In genomic region chr20:20334489-20334888, GRCh38 we compare ENCODE assay signal across 15 cellular contexts. TPM values are rescaled to one million over a fixed set of nuclear protein-coding genes. Genes with fewer than 3 reads are reported as not detected.
DNase-seq lines count a peak whose midpoint lies in the region; ATAC-seq, FAIRE-seq and TF ChIP-seq lines count a peak whose summit lies in the region.
"Had no signal": no experiment of that assay in that cellular context is flagged by ENCODE, and none has a peak within 500 bp of the region (broad histone marks: within the 10 kb centered on the region; RNA-seq: fewer than 3 reads in every experiment).

No MANE protein-coding gene starts in this region.

- ATAC-seq in HG03039 (IDR thresholded peaks at IDR 0.05; ENCODE audit: unreplicated experiment), result peak; percentile 93

- no peaks in the 10 kb centered on the region for H3K36me3 ChIP-seq in kidney (ENCODE audit: control insufficient read depth in 1 of 2, insufficient read depth in 2 of 2, low read length in 2 of 2)

- intact Hi-C loops in activated T-helper 1 cell treated with anti-CD3 and anti-CD28 coated beads, Interleukin-12 subunit alpha, Interleukin-12 subunit beta, Interleukin-2, Interleukin-4 antibody, amounts not matched to agents 30 ng/mL and 10 ng/mL and 1 ng/mL, durations not matched to agents 14 hours and 24 hours and 36 hours (cut with micrococcal nuclease), result no loop called here
- intact Hi-C loops in activated CD4-positive, alpha-beta T cell treated with anti-CD3 and anti-CD28 coated beads, Interleukin-2, amount 10 ng/mL, durations not matched to agents 24 days and 14 days (cut with micrococcal nuclease), result no loop called here
- intact Hi-C loops in kidney (cut with DNase I), result no loop called here

- H3K9me3 Mint-ChIP-seq in activated T-helper 1 cell treated with anti-CD3 and anti-CD28 coated beads, Interleukin-12 subunit alpha, Interleukin-12 subunit beta, Interleukin-2, Interleukin-4 antibody, amounts not matched to agents 30 ng/mL and 10 ng/mL and 1 ng/mL, durations not matched to agents 14 hours and 24 hours and 36 hours, result peaks cover 4% of the 10 kb centered on the region
- peaks cover 8% of the 10 kb centered on the region for H3K9me3 Mint-ChIP-seq in activated CD4-positive, alpha-beta T cell treated with anti-CD3 and anti-CD28 coated beads, Interleukin-2, amount 10 ng/mL, durations not matched to agents 24 days and 14 days

- H3K9ac ChIP-seq in kidney (ENCODE audit: low read length in 2 of 2), result no peak overlapping the region

- TF ChIP-seq CTCF in GM20000 (IDR thresholded peaks at IDR 0.05; ENCODE audit: extremely low read depth, missing control alignments) (no peak), kidney (IDR thresholded peaks at IDR 0.05; ENCODE audit: borderline replicate concordance, extremely low read depth, insufficient read depth) (no peak)

- H3K27ac ChIP-seq in kidney (ENCODE audit: low read depth in 2 of 2, low read length in 2 of 2), result no peak overlapping the region

- H3K9me3 ChIP-seq in kidney (ENCODE audit: control insufficient read depth in 1 of 2, low read length in 2 of 2), result no peaks in the 10 kb centered on the region

- no peaks in the 10 kb centered on the region for H3K4me1 Mint-ChIP-seq in activated T-helper 1 cell treated with anti-CD3 and anti-CD28 coated beads, Interleukin-12 subunit alpha, Interleukin-12 subunit beta, Interleukin-2, Interleukin-4 antibody, amounts not matched to agents 30 ng/mL and 10 ng/mL and 1 ng/mL, durations not matched to agents 14 hours and 24 hours and 36 hours (ENCODE audit: low read depth)
- peaks cover 2% of the 10 kb centered on the region for H3K4me1 Mint-ChIP-seq in activated CD4-positive, alpha-beta T cell treated with anti-CD3 and anti-CD28 coated beads, Interleukin-2, amount 10 ng/mL, durations not matched to agents 24 days and 14 days
- H3K4me1 Mint-ChIP-seq: CD8-positive, alpha-beta memory T cell had no signal

- H3K36me3 Mint-ChIP-seq in activated T-helper 1 cell treated with anti-CD3 and anti-CD28 coated beads, Interleukin-12 subunit alpha, Interleukin-12 subunit beta, Interleukin-2, Interleukin-4 antibody, amounts not matched to agents 30 ng/mL and 10 ng/mL and 1 ng/mL, durations not matched to agents 14 hours and 24 hours and 36 hours (ENCODE audit: low read depth), result no peaks in the 10 kb centered on the region
- H3K36me3 Mint-ChIP-seq in activated CD4-positive, alpha-beta T cell treated with anti-CD3 and anti-CD28 coated beads, Interleukin-2, amount 10 ng/mL, durations not matched to agents 24 days and 14 days (ENCODE audit: low read depth), result no peaks in the 10 kb centered on the region
- H3K36me3 Mint-ChIP-seq: CD8-positive, alpha-beta memory T cell had no signal

- H3K27ac Mint-ChIP-seq in activated T-helper 1 cell treated with anti-CD3 and anti-CD28 coated beads, Interleukin-12 subunit alpha, Interleukin-12 subunit beta, Interleukin-2, Interleukin-4 antibody, amounts not matched to agents 30 ng/mL and 10 ng/mL and 1 ng/mL, durations not matched to agents 14 hours and 24 hours and 36 hours, result no peak overlapping the region
- no peak overlapping the region for H3K27ac Mint-ChIP-seq in activated CD4-positive, alpha-beta T cell treated with anti-CD3 and anti-CD28 coated beads, Interleukin-2, amount 10 ng/mL, durations not matched to agents 24 days and 14 days
- H3K27ac Mint-ChIP-seq: CD8-positive, alpha-beta memory T cell had no signal

- FAIRE-seq in GM18507 (lab: Jason Lieb, UNC) (peak; percentile 82), kidney (lab: Jason Lieb, UNC) (no peak)
- FAIRE-seq: H1, keratinocyte had no signal

- H3K4me1 ChIP-seq in kidney (ENCODE audit: control insufficient read depth in 1 of 2, insufficient read depth in 1 of 2, low read depth in 1 of 2, low read length in 2 of 2), result no peaks in the 10 kb centered on the region

- H3K27me3 Mint-ChIP-seq in activated T-helper 1 cell treated with anti-CD3 and anti-CD28 coated beads, Interleukin-12 subunit alpha, Interleukin-12 subunit beta, Interleukin-2, Interleukin-4 antibody, amounts not matched to agents 30 ng/mL and 10 ng/mL and 1 ng/mL, durations not matched to agents 14 hours and 24 hours and 36 hours (ENCODE audit: insufficient read depth), result peaks cover 4% of the 10 kb centered on the region
- H3K27me3 Mint-ChIP-seq in activated CD4-positive, alpha-beta T cell treated with anti-CD3 and anti-CD28 coated beads, Interleukin-2, amount 10 ng/mL, durations not matched to agents 24 days and 14 days, result peaks cover 4% of the 10 kb centered on the region

- H3K4me3 ChIP-seq in kidney (ENCODE audit: low read length in 2 of 2), result no peak overlapping the region

- peak; percentile 18 for DNase-seq in GM18507 (ENCODE audit: extremely low spot score, insufficient read length, low read depth)
- DNase-seq in GM20000 (ENCODE audit: low spot score), result peak; percentile 72
- DNase-seq in NOMO-1 treated with DMSO at 0.1 percent for 48 hours (lab: John Stamatoyannopoulos, UW; ENCODE audit: unreplicated experiment), result peak; percentile 58
- no peak for DNase-seq in activated CD8-positive, alpha-beta memory T cell treated with anti-CD3 and anti-CD28 coated beads, Interleukin-2, amount 50 U/mL, for 48 hours
- no peak for DNase-seq in activated T-helper 1 cell treated with anti-CD3 and anti-CD28 coated beads, Interleukin-12 subunit alpha, Interleukin-12 subunit beta, Interleukin-2, Interleukin-4 antibody, amounts not matched to agents 30 ng/mL and 10 ng/mL and 1 ng/mL, durations not matched to agents 14 hours and 24 hours and 36 hours (ENCODE audit: low spot score)
- DNase-seq in activated CD4-positive, alpha-beta T cell treated with anti-CD3 and anti-CD28 coated beads, Interleukin-2, amount 10 ng/mL, durations not matched to agents 24 days and 14 days, result no peak
- DNase-seq in kidney, result no peak
- DNase-seq: CD8-positive, alpha-beta memory T cell; stimulated activated CD4-positive, alpha-beta T cell treated with anti-CD3 and anti-CD28 coated beads, Interleukin-4, amount 100 ng/mL, for 1 hour; trophoblast cell had no signal

- no peak overlapping the region for H3K4me3 Mint-ChIP-seq in activated T-helper 1 cell treated with anti-CD3 and anti-CD28 coated beads, Interleukin-12 subunit alpha, Interleukin-12 subunit beta, Interleukin-2, Interleukin-4 antibody, amounts not matched to agents 30 ng/mL and 10 ng/mL and 1 ng/mL, durations not matched to agents 14 hours and 24 hours and 36 hours
- no peak overlapping the region for H3K4me3 Mint-ChIP-seq in activated CD4-positive, alpha-beta T cell treated with anti-CD3 and anti-CD28 coated beads, Interleukin-2, amount 10 ng/mL, durations not matched to agents 24 days and 14 days
- H3K4me3 Mint-ChIP-seq: CD8-positive, alpha-beta memory T cell had no signal

RNA-seq across cellular contexts. Expression of gene INSM1, which starts 33.4 kb away (rescaled TPM):
- total RNA-seq in activated T-helper 1 cell treated with anti-CD3 and anti-CD28 coated beads, Interleukin-12 subunit alpha, Interleukin-12 subunit beta, Interleukin-2, Interleukin-4 antibody, amounts not matched to agents 30 ng/mL and 10 ng/mL and 1 ng/mL, durations not matched to agents 14 hours and 24 hours and 36 hours, result 30.1 and 32.3 TPM in 2 replicates
- 46.7 and 48.8 TPM in 2 replicates for total RNA-seq in activated CD4-positive, alpha-beta T cell treated with anti-CD3 and anti-CD28 coated beads, Interleukin-2, amount 10 ng/mL, durations not matched to agents 24 days and 14 days
- total RNA-seq in kidney, result not detected
- not detected for polyA plus RNA-seq in kidney (ENCODE audit: insufficient read depth, low read depth, low replicate concordance)
- total RNA-seq: epithelial cell of proximal tubule, omental fat pad had no signal
- polyA plus RNA-seq: CD8-positive, alpha-beta memory T cell; keratinocyte had no signal

Comparison
In these comparisons a context has a peak if more than half of its experiments do, and no peak if none do; other contexts are left out.
1. DNase-seq: peak in GM18507 (single experiment), GM20000 (single experiment) and NOMO-1 treated with DMSO at 0.1 percent for 48 hours (single experiment); none in activated CD8-positive, alpha-beta memory T cell treated with anti-CD3 and anti-CD28 coated beads, Interleukin-2, amount 50 U/mL, for 48 hours (single experiment), activated T-helper 1 cell treated with anti-CD3 and anti-CD28 coated beads, Interleukin-12 subunit alpha, Interleukin-12 subunit beta, Interleukin-2, Interleukin-4 antibody, amounts not matched to agents 30 ng/mL and 10 ng/mL and 1 ng/mL, durations not matched to agents 14 hours and 24 hours and 36 hours (single experiment), activated CD4-positive, alpha-beta T cell treated with anti-CD3 and anti-CD28 coated beads, Interleukin-2, amount 10 ng/mL, durations not matched to agents 24 days and 14 days (single experiment) and kidney (single experiment).
2. RNA of gene INSM1, which starts 33.4 kb away (total RNA-seq): 46.7 to 48.8 TPM in activated CD4-positive, alpha-beta T cell treated with anti-CD3 and anti-CD28 coated beads, Interleukin-2, amount 10 ng/mL, durations not matched to agents 24 days and 14 days and 30.1 to 32.3 TPM in activated T-helper 1 cell treated with anti-CD3 and anti-CD28 coated beads, Interleukin-12 subunit alpha, Interleukin-12 subunit beta, Interleukin-2, Interleukin-4 antibody, amounts not matched to agents 30 ng/mL and 10 ng/mL and 1 ng/mL, durations not matched to agents 14 hours and 24 hours and 36 hours; not detected in kidney (single experiment); every median in the first group is over 10 times any median in the second.